In the genomic region with DNA sequence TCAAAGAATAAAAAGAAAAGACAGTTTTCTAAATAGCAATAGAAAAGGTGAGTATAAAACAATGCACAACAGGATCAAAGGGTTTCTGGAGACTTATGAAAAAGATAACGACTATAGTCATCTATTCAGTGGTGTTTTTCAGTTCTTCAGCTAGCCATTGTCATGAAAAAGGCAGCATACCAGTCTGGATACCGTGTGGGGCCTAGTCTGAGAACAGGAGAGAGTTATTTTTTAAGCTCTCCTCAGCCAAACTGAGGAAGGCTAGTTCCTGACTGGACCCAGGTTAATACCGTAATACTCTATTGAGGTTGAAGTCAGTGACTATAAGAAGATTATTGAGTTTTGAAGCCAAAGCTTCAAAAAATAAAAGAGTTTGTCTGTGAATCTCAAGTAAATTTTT, we compare ENCODE assay signal across 20 cellular contexts. TPM values are rescaled to one million over a fixed set of nuclear protein-coding genes. Genes with fewer than 3 reads are reported as not detected.
DNase-seq lines count a peak whose midpoint lies in the region; ATAC-seq and TF ChIP-seq lines count a peak whose summit lies in the region.
"Had no signal": no experiment of that assay in that cellular context is flagged by ENCODE, and none has a peak within 500 bp of the region (broad histone marks: within the 10 kb centered on the region; RNA-seq: fewer than 3 reads in every experiment).

No MANE protein-coding gene starts in this region.

- intact Hi-C loops in Right ventricle myocardium superior (cut with DNase I) = no loop called here
- intact Hi-C loops in uterus (cut with DNase I; ENCODE audit: low total_unique reads) = no loop called here

- H3K36me3 Mint-ChIP-seq in activated naive CD8-positive, alpha-beta T cell treated with anti-CD3 and anti-CD28 coated beads, Interleukin-2, amount 50 U/mL, for 24 hours (ENCODE audit: low read depth) = peaks cover 58% of the 10 kb centered on the region
- H3K36me3 Mint-ChIP-seq in stimulated activated effector memory CD8-positive, alpha-beta T cell treated with anti-CD3 and anti-CD28 coated beads, Interleukin-12 subunit alpha, Interleukin-12 subunit beta, amount 100 ng/mL, for 72 hours = no peaks in the 10 kb centered on the region

- no peaks in the 10 kb centered on the region for H3K27me3 Mint-ChIP-seq in activated naive CD8-positive, alpha-beta T cell treated with anti-CD3 and anti-CD28 coated beads, Interleukin-2, amount 50 U/mL, for 24 hours

- H3K27ac Mint-ChIP-seq in activated naive CD8-positive, alpha-beta T cell treated with anti-CD3 and anti-CD28 coated beads, Interleukin-2, amount 50 U/mL, for 24 hours = peak overlapping the region; percentile 81
- peak overlapping the region; percentile 32 for H3K27ac Mint-ChIP-seq in stimulated activated effector memory CD8-positive, alpha-beta T cell treated with anti-CD3 and anti-CD28 coated beads, Interleukin-12 subunit alpha, Interleukin-12 subunit beta, amount 100 ng/mL, for 72 hours

- TF ChIP-seq POLR2A in uterus (IDR thresholded peaks at IDR 0.05) = no peak

- H3K9me3 ChIP-seq in right atrium auricular region (no peaks in the 10 kb centered on the region), HEK293 (ENCODE audit: control insufficient read depth, insufficient read depth, low read depth, low read length) (no peaks in the 10 kb centered on the region), uterus (no peaks in the 10 kb centered on the region)
- H3K9me3 ChIP-seq: A549, BE2C, SJSA1 had no signal

- no peak for DNase-seq in Right ventricle myocardium superior
- no peak for DNase-seq in right atrium auricular region (ENCODE audit: low spot score)
- no peak for DNase-seq in activated naive CD8-positive, alpha-beta T cell treated with anti-CD3 and anti-CD28 coated beads, Interleukin-2, amount 50 U/mL, for 24 hours
- DNase-seq in stimulated activated effector memory CD8-positive, alpha-beta T cell treated with anti-CD3 and anti-CD28 coated beads, Interleukin-12 subunit alpha, Interleukin-12 subunit beta, amount 100 ng/mL, for 72 hours (ENCODE audit: low spot score in 2 of 2) = peak in 1 of 2 donors; percentile 10
- no peak for DNase-seq in uterus
- DNase-seq in NAMALWA (ENCODE audit: low spot score) = no peak
- DNase-seq: BE2C, NCI-H1105 treated with DMSO at 0.1 percent for 48 hours, NCI-H2029 treated with DMSO at 0.1 percent for 48 hours, NCI-H2171, NCI-H345, NCI-H524, NCI-H82 had no signal

- no peaks in the 10 kb centered on the region for H3K36me3 ChIP-seq in right atrium auricular region
- H3K36me3 ChIP-seq in HEK293 (ENCODE audit: control insufficient read depth in 2 of 2, insufficient read depth in 1 of 2, low read length in 2 of 2) = no peaks in the 10 kb centered on the region
- no peaks in the 10 kb centered on the region for H3K36me3 ChIP-seq in uterus
- H3K36me3 ChIP-seq: BE2C, SJSA1 had no signal

- H3K4me1 Mint-ChIP-seq in activated naive CD8-positive, alpha-beta T cell treated with anti-CD3 and anti-CD28 coated beads, Interleukin-2, amount 50 U/mL, for 24 hours = peaks cover 37% of the 10 kb centered on the region
- H3K4me1 Mint-ChIP-seq in stimulated activated effector memory CD8-positive, alpha-beta T cell treated with anti-CD3 and anti-CD28 coated beads, Interleukin-12 subunit alpha, Interleukin-12 subunit beta, amount 100 ng/mL, for 72 hours = peaks cover 23% of the 10 kb centered on the region

- H3K4me1 ChIP-seq in right atrium auricular region (no peaks in the 10 kb centered on the region), HEK293 (ENCODE audit: control insufficient read depth, insufficient read depth, low read length) (no peaks in the 10 kb centered on the region), uterus (no peaks in the 10 kb centered on the region)
- H3K4me1 ChIP-seq: A549, BE2C, SJSA1 had no signal

- H3K27ac ChIP-seq in right atrium auricular region (no peak overlapping the region), HEK293 (ENCODE audit: extremely low read depth, low read depth, low read length) (no peak overlapping the region), uterus (no peak overlapping the region)
- H3K27ac ChIP-seq: A549, SJSA1 had no signal

- peaks cover 23% of the 10 kb centered on the region for H3K9me3 Mint-ChIP-seq in activated naive CD8-positive, alpha-beta T cell treated with anti-CD3 and anti-CD28 coated beads, Interleukin-2, amount 50 U/mL, for 24 hours
- no peaks in the 10 kb centered on the region for H3K9me3 Mint-ChIP-seq in stimulated activated effector memory CD8-positive, alpha-beta T cell treated with anti-CD3 and anti-CD28 coated beads, Interleukin-12 subunit alpha, Interleukin-12 subunit beta, amount 100 ng/mL, for 72 hours

- CTCF ChIA-PET in HEK293 (lab: Yijun Ruan, JAX) = interaction anchor here (0.6 to 2.2 kb wide), 4 partner anchors 9 to 338 kb away, joined by 3 to 11 read pairs (median 4); no protein-coding TSS in a partner anchor

- no peaks in the 10 kb centered on the region for H3K27me3 ChIP-seq in right atrium auricular region
- no peaks in the 10 kb centered on the region for H3K27me3 ChIP-seq in uterus
- H3K27me3 ChIP-seq: BE2C, SJSA1 had no signal

- H3K4me3 Mint-ChIP-seq in activated naive CD8-positive, alpha-beta T cell treated with anti-CD3 and anti-CD28 coated beads, Interleukin-2, amount 50 U/mL, for 24 hours = no peak overlapping the region
- H3K4me3 Mint-ChIP-seq in stimulated activated effector memory CD8-positive, alpha-beta T cell treated with anti-CD3 and anti-CD28 coated beads, Interleukin-12 subunit alpha, Interleukin-12 subunit beta, amount 100 ng/mL, for 72 hours = no peak overlapping the region

- TF ChIP-seq CTCF in right atrium auricular region (IDR thresholded peaks at IDR 0.05) (no peak), HEK293 (tag by site-specific recombination; IDR thresholded peaks at IDR 0.05) (no peak), uterus (IDR thresholded peaks at IDR 0.05) (no peak)

- POLR2A ChIA-PET in HEK293 (lab: Yijun Ruan, JAX) = no interaction called here

- peak; percentile 45 for ATAC-seq in Right ventricle myocardium superior (ENCODE audit: poor library complexity)
- ATAC-seq in activated naive CD8-positive, alpha-beta T cell treated with anti-CD3 and anti-CD28 coated beads, Interleukin-2, amount 50 U/mL, for 24 hours = no peak
- ATAC-seq in stimulated activated effector memory CD8-positive, alpha-beta T cell treated with anti-CD3 and anti-CD28 coated beads, Interleukin-12 subunit alpha, Interleukin-12 subunit beta, amount 100 ng/mL, for 72 hours = no peak
- ATAC-seq: A549, HepG2, K562, Panc1 had no signal

- H3K4me3 ChIP-seq in right atrium auricular region = no peak overlapping the region
- H3K4me3 ChIP-seq in HEK293 (ENCODE audit: low read depth, low read length) = no peak overlapping the region
- H3K4me3 ChIP-seq in uterus = no peak overlapping the region
- H3K4me3 ChIP-seq: A549, K562, SJSA1 had no signal

TF ChIP-seq in HEK293, 187 proteins besides CTCF, POLR2A, EP300 and RAD21:
- TF ChIP-seq ZNF549 (tag by site-specific recombination; IDR thresholded peaks at IDR 0.05) (peak; percentile 81), TRIM28 (IDR thresholded peaks at IDR 0.05; ENCODE audit: borderline replicate concordance, low read length) (no peak)

RNA-seq across cellular contexts. Expression of gene PLN, which starts 49.5 kb away (rescaled TPM):
- total RNA-seq in Right ventricle myocardium superior = 2,342 TPM
- 1,000 to 10,000 TPM in 1 of 2 donors, 100 to 1,000 TPM in 1; 560 to 1,831 TPM for total RNA-seq in right atrium auricular region
- total RNA-seq in uterus = 100 to 1,000 TPM in 3 of 4 donors, 10 to 100 TPM in 1; 45.2 to 194 (median 155) TPM
- total RNA-seq: H1, HepG2, K562, SJSA1 had no signal

RNA-seq across cellular contexts. Expression of gene CEP85L, which starts 53.8 kb away (rescaled TPM):
- total RNA-seq in Right ventricle myocardium superior (17.6 TPM), right atrium auricular region (1 to 10 TPM; 4.5 to 6.8 TPM), uterus (100 to 1,000 TPM in 1 of 4 donors, 10 to 100 TPM in 3; 32.7 to 968 (median 64.4) TPM)
